ENCODE assay signal across 22 cellular contexts in genomic region chr12:39440101-39440500, GRCh38. TPM values are rescaled to one million over a fixed set of nuclear protein-coding genes. Genes with fewer than 3 reads are reported as not detected.
DNase-seq lines count a peak whose midpoint lies in the region; ATAC-seq, FAIRE-seq and TF ChIP-seq lines count a peak whose summit lies in the region.
"Had no signal": no experiment of that assay in that cellular context is flagged by ENCODE, and none has a peak within 500 bp of the region (broad histone marks: within the 10 kb centered on the region; RNA-seq: fewer than 3 reads in every experiment).

No MANE protein-coding gene starts in this region.

- peak overlapping the region; percentile 95 for H3K4me3 Mint-ChIP-seq in neural crest cell

- no peaks in the 10 kb centered on the region for H3K9me3 Mint-ChIP-seq in neural crest cell
- H3K9me3 Mint-ChIP-seq: activated T-helper 2 cell treated with anti-CD3 and anti-CD28 coated beads, Interferon-gamma antibody, Interleukin-2, Interleukin-4, amounts not matched to agents 10 μg/mL and 5 μg/mL and 100 μg/mL, durations not matched to agents 14 hours and 24 hours and 36 hours; CD8-positive, alpha-beta memory T cell; stimulated activated naive CD8-positive, alpha-beta T cell treated with anti-CD3 and anti-CD28 coated beads, Interleukin-15, amount 100 ng/mL, for 72 hours; T-helper 2 cell treated with Interferon-gamma antibody and Interleukin-4, amounts not matched to agents 5 μg/mL and 100 μg/mL, for 36 hours had no signal

- H3K27ac Mint-ChIP-seq in neural crest cell (ENCODE audit: unreplicated experiment): no peak overlapping the region
- H3K27ac Mint-ChIP-seq: activated T-helper 2 cell treated with anti-CD3 and anti-CD28 coated beads, Interferon-gamma antibody, Interleukin-2, Interleukin-4, amounts not matched to agents 10 μg/mL and 5 μg/mL and 100 μg/mL, durations not matched to agents 14 hours and 24 hours and 36 hours; stimulated activated naive CD8-positive, alpha-beta T cell treated with anti-CD3 and anti-CD28 coated beads, Interleukin-15, amount 100 ng/mL, for 72 hours; T-helper 2 cell treated with Interferon-gamma antibody and Interleukin-4, amounts not matched to agents 5 μg/mL and 100 μg/mL, for 36 hours had no signal

- FAIRE-seq in H54 (lab: Jason Lieb, UNC): peak; percentile 43
- FAIRE-seq: colon had no signal

- no peaks in the 10 kb centered on the region for H3K36me3 Mint-ChIP-seq in neural crest cell (ENCODE audit: low read depth)

- peaks cover 39% of the 10 kb centered on the region for H3K4me1 Mint-ChIP-seq in neural crest cell

- no peak for TF ChIP-seq CTCF in neural crest cell (conservative IDR thresholded peaks at IDR 0.05)

- DNase-seq in NCI-H82 (lab: John Stamatoyannopoulos, UW) (peak; percentile 66), NCI-H82 treated with DMSO at 0.1 percent for 48 hours (lab: John Stamatoyannopoulos, UW; ENCODE audit: unreplicated experiment) (no peak), H54 (ENCODE audit: insufficient read length, low spot score) (no peak), cerebellar cortex (ENCODE audit: low spot score) (peak; percentile 8), neural crest cell (ENCODE audit: low read depth, low spot score) (no peak), NCI-H146 treated with DMSO at 0.1 percent for 48 hours (lab: John Stamatoyannopoulos, UW; ENCODE audit: unreplicated experiment) (no peak), NCI-H2171 (lab: John Stamatoyannopoulos, UW) (no peak)
- DNase-seq: activated CD4-positive, alpha-beta T cell treated with anti-CD3 and anti-CD28 coated beads, Interleukin-2, amount 50 U/mL, for 1 hour; AML-193; body of pancreas; CD8-positive, alpha-beta memory T cell; DND-41; GOT3; NCI-H1105; NCI-H446 treated with DMSO at 0.1 percent for 48 hours; NK-92 treated with Interleukin-12 subunit alpha and Interleukin-12 subunit beta, amount 100 ng/mL, for 24 hours; stimulated activated naive CD8-positive, alpha-beta T cell treated with anti-CD3 and anti-CD28 coated beads, Interleukin-15, amount 100 ng/mL, for 72 hours had no signal

- no peaks in the 10 kb centered on the region for H3K27me3 Mint-ChIP-seq in neural crest cell (ENCODE audit: low read depth)
- H3K27me3 Mint-ChIP-seq: CD8-positive, alpha-beta memory T cell had no signal

- no peak for ATAC-seq in HG03469 (IDR thresholded peaks at IDR 0.05; ENCODE audit: unreplicated experiment)
- ATAC-seq: body of pancreas; SK-N-SH treated with all-trans-retinoic acid at 6 μM for 48 hours; stimulated activated naive CD8-positive, alpha-beta T cell treated with anti-CD3 and anti-CD28 coated beads, Interleukin-15, amount 100 ng/mL, for 72 hours had no signal

- no peak for TF ChIP-seq POLR2A in H54 (IDR thresholded peaks at IDR 0.05; ENCODE audit: low read depth, low read length)

RNA-seq across cellular contexts. Expression of gene KIF21A, which starts 2.8 kb away (rescaled TPM):
- 53.6 and 54.8 TPM in 2 replicates for total RNA-seq in neural crest cell

Comparison
In these comparisons a context has a peak if more than half of its experiments do, and no peak if none do; other contexts are left out.
1. DNase-seq: peak in NCI-H82 (single experiment) and cerebellar cortex (single experiment); none in NCI-H82 treated with DMSO at 0.1 percent for 48 hours (single experiment), H54 (single experiment), neural crest cell (single experiment), NCI-H146 treated with DMSO at 0.1 percent for 48 hours (single experiment) and NCI-H2171 (single experiment).